In the genomic region with DNA sequence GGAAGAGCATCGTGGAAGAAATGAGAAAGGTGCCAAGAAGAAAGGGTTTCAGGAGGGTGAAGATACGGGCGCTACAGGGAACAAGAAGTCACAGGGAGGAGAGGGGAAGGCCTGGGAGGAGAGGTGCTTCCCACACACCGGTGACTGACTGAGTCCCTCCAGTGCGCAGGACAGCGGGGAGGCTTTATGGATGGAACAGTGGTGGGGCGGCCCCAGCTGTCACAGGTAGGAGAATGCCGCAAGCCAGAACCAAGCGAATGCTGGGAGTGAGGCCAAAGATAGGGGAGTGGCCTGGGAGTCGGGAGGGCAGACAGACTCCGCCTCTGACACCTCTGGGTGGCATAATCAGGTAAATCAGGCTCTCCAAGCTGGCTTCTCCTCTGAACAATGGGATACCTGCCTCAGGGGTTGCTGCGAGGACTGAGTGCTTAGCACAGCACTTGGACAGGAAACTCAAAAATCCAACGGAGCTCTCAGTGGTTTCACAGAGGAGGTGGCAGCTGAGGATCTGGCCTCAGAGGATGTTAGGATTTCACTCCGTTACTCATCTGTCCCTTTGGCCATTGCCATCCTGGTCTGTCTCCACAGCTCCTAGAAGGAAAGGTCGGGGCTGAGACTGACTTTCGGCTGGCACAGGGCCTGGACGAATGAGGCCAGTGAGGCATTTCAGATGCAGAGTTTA, we compare ENCODE assay signal across 8 cellular contexts. TPM values are rescaled to one million over a fixed set of nuclear protein-coding genes. Genes with fewer than 3 reads are reported as not detected.
DNase-seq lines count a peak whose midpoint lies in the region; ATAC-seq and TF ChIP-seq lines count a peak whose summit lies in the region.

No MANE protein-coding gene starts in this region.

- H3K4me3 ChIP-seq in endodermal cell (ENCODE audit: low read length) (peak overlapping the region; percentile 90), mucosa of stomach (ENCODE audit: low read length) (peak overlapping the region; percentile 32)

- peak overlapping the region; percentile 94 for H3K27ac Mint-ChIP-seq in CD4-positive, alpha-beta T cell
- peak overlapping the region; percentile 91 for H3K27ac Mint-ChIP-seq in endodermal cell
- peak overlapping the region; percentile 38 for H3K27ac Mint-ChIP-seq in stimulated activated memory B cell treated with anti-CD40 and anti-IgM and Interleukin-4, amounts not matched to agents 10 μg/mL and 1 μg/mL and 100 μg/mL, for 72 hours

- H3K4me1 Mint-ChIP-seq in CD4-positive, alpha-beta T cell (ENCODE audit: low read depth): peaks cover 34% of the 10 kb centered on the region
- H3K4me1 Mint-ChIP-seq in endodermal cell: peaks cover 15% of the 10 kb centered on the region
- H3K4me1 Mint-ChIP-seq in stimulated activated memory B cell treated with anti-CD40 and anti-IgM and Interleukin-4, amounts not matched to agents 10 μg/mL and 1 μg/mL and 100 μg/mL, for 72 hours: peaks cover 43% of the 10 kb centered on the region

- TF ChIP-seq CTCF in CD4-positive, alpha-beta T cell (IDR thresholded peaks at IDR 0.05): no peak
- TF ChIP-seq CTCF in endodermal cell (conservative IDR thresholded peaks at IDR 0.05): no peak

- H3K9me3 ChIP-seq in CD4-positive, alpha-beta T cell (ENCODE audit: control insufficient read depth, low read length): no peaks in the 10 kb centered on the region
- H3K9me3 ChIP-seq in endodermal cell (ENCODE audit: control insufficient read depth, low read length) (no peaks in the 10 kb centered on the region), mucosa of stomach (ENCODE audit: control insufficient read depth, low read length) (no peaks in the 10 kb centered on the region)

- WGBS in endodermal cell (ENCODE audit: insufficient coverage in 1 of 2, insufficient read length in 1 of 2), 2 experiments: 11% methylated on average over 10 to 17 of the region's 17 CpGs

- H3K36me3 Mint-ChIP-seq in CD4-positive, alpha-beta T cell (ENCODE audit: low read depth): peaks cover 23% of the 10 kb centered on the region
- H3K36me3 Mint-ChIP-seq in endodermal cell (ENCODE audit: low read depth): peaks cover 23% of the 10 kb centered on the region
- no peaks in the 10 kb centered on the region for H3K36me3 Mint-ChIP-seq in stimulated activated memory B cell treated with anti-CD40 and anti-IgM and Interleukin-4, amounts not matched to agents 10 μg/mL and 1 μg/mL and 100 μg/mL, for 72 hours

- POLR2A ChIA-PET in CD4-positive, alpha-beta T cell (lab: Charles Lee): interaction anchor here (0.7 to 4.4 kb wide), 26 partner anchors 10 to 1395 kb away, joined by 3 to 81 read pairs (median 4); a partner anchor contains a TSS

- ATAC-seq in CD4-positive, alpha-beta T cell (ENCODE audit: poor library complexity): peak; percentile 48
- ATAC-seq in HG02610 (IDR thresholded peaks at IDR 0.05; ENCODE audit: unreplicated experiment) (peak; percentile 53), GM19035 (IDR thresholded peaks at IDR 0.05; ENCODE audit: unreplicated experiment) (no peak)
- ATAC-seq in stimulated activated memory B cell treated with anti-CD40 and anti-IgM and Interleukin-4, amounts not matched to agents 10 μg/mL and 1 μg/mL and 100 μg/mL, for 72 hours: peak; percentile 74

- peak; percentile 36 to 71 (median 54) for DNase-seq in CD4-positive, alpha-beta T cell
- DNase-seq in NCI-H510A treated with DMSO at 0.1 percent for 48 hours (lab: John Stamatoyannopoulos, UW) (peak; percentile 98), endodermal cell (peak; percentile 98)
- DNase-seq in activated CD8-positive, alpha-beta memory T cell treated with anti-CD3 and anti-CD28 coated beads for 4 hours (ENCODE audit: low read depth in 2 of 2): peak; percentile 22 to 30

- H3K36me3 ChIP-seq in endodermal cell (ENCODE audit: control insufficient read depth, insufficient read depth, low read length): peaks cover 23% of the 10 kb centered on the region
- H3K36me3 ChIP-seq in mucosa of stomach (ENCODE audit: control insufficient read depth, insufficient read depth, low read length): no peaks in the 10 kb centered on the region

- H3K27ac ChIP-seq in CD4-positive, alpha-beta T cell (ENCODE audit: low read depth, low read length): peak overlapping the region; percentile 42
- H3K27ac ChIP-seq in endodermal cell (ENCODE audit: low read depth, low read length): no peak overlapping the region

- no peaks in the 10 kb centered on the region for H3K9me3 Mint-ChIP-seq in CD4-positive, alpha-beta T cell
- no peaks in the 10 kb centered on the region for H3K9me3 Mint-ChIP-seq in endodermal cell
- H3K9me3 Mint-ChIP-seq in stimulated activated memory B cell treated with anti-CD40 and anti-IgM and Interleukin-4, amounts not matched to agents 10 μg/mL and 1 μg/mL and 100 μg/mL, for 72 hours: no peaks in the 10 kb centered on the region

- H3K4me1 ChIP-seq in endodermal cell (ENCODE audit: control insufficient read depth, insufficient read depth, low read length): peaks cover 3% of the 10 kb centered on the region
- peaks cover 21% of the 10 kb centered on the region for H3K4me1 ChIP-seq in mucosa of stomach (ENCODE audit: control insufficient read depth, insufficient read depth, low read length)

- H3K4me3 Mint-ChIP-seq in CD4-positive, alpha-beta T cell: peak overlapping the region; percentile 81
- peak overlapping the region; percentile 71 for H3K4me3 Mint-ChIP-seq in endodermal cell
- peak overlapping the region; percentile 79 for H3K4me3 Mint-ChIP-seq in stimulated activated memory B cell treated with anti-CD40 and anti-IgM and Interleukin-4, amounts not matched to agents 10 μg/mL and 1 μg/mL and 100 μg/mL, for 72 hours

- H3K9ac ChIP-seq in endodermal cell (ENCODE audit: extremely low read depth, low read length, poor library complexity, severe bottlenecking) (peak overlapping the region; percentile 85), mucosa of stomach (ENCODE audit: low read length) (peak overlapping the region; percentile 49)

- no peaks in the 10 kb centered on the region for H3K27me3 Mint-ChIP-seq in CD4-positive, alpha-beta T cell
- H3K27me3 Mint-ChIP-seq in endodermal cell (ENCODE audit: insufficient read depth): peaks cover 1% of the 10 kb centered on the region
- H3K27me3 Mint-ChIP-seq in stimulated activated memory B cell treated with anti-CD40 and anti-IgM and Interleukin-4, amounts not matched to agents 10 μg/mL and 1 μg/mL and 100 μg/mL, for 72 hours: no peaks in the 10 kb centered on the region

- CTCF ChIA-PET in CD4-positive, alpha-beta T cell (lab: Charles Lee): interaction anchor here (0.9 to 2.1 kb wide), 5 partner anchors 35 to 150 kb away, joined by 3 to 6 read pairs (median 4); a partner anchor contains a TSS

- intact Hi-C loops in CD4-positive, alpha-beta T cell (cut with DNase I, micrococcal nuclease): loop anchor here (1.0 to 5.0 kb wide), 5 partner anchors 47 to 189 kb away; a partner anchor contains a TSS

- H3K27me3 ChIP-seq in CD4-positive, alpha-beta T cell (ENCODE audit: control insufficient read depth, insufficient read depth, low read length): no peaks in the 10 kb centered on the region
- no peaks in the 10 kb centered on the region for H3K27me3 ChIP-seq in endodermal cell (ENCODE audit: control insufficient read depth, insufficient read depth, low read length, poor library complexity, severe bottlenecking)
- H3K27me3 ChIP-seq in mucosa of stomach (ENCODE audit: control insufficient read depth, insufficient read depth, low read length): no peaks in the 10 kb centered on the region

RNA-seq across cellular contexts. Expression of a gene that starts 0.8 kb away (rescaled TPM):
- total RNA-seq in CD4-positive, alpha-beta T cell: 10 to 100 TPM; 19.2 to 23.4 TPM
- 10 to 100 TPM; 64.3 to 79.6 TPM for total RNA-seq in endodermal cell
- polyA plus RNA-seq in endodermal cell (2013, experiment 1 of 2): 57.7 TPM
- polyA plus RNA-seq in endodermal cell (2013, experiment 2 of 2): 55.6 TPM

RNA-seq across cellular contexts. Expression of a gene that starts 35.4 kb away (rescaled TPM):
- 1 to 10 TPM; 2.2 to 2.7 TPM for total RNA-seq in CD4-positive, alpha-beta T cell
- total RNA-seq in endodermal cell: 1 to 10 TPM; 3.9 to 4.7 TPM
- 4.5 TPM for polyA plus RNA-seq in endodermal cell (2013, experiment 1 of 2)
- 4.1 TPM for polyA plus RNA-seq in endodermal cell (2013, experiment 2 of 2)

RNA-seq across cellular contexts. Expression of a gene that starts 47.1 kb away (rescaled TPM):
- total RNA-seq in CD4-positive, alpha-beta T cell: 10 to 100 TPM; 25.9 to 28.3 TPM
- 100 to 1,000 TPM; 261 to 304 TPM for total RNA-seq in endodermal cell
- polyA plus RNA-seq in endodermal cell (2013, experiment 1 of 2): 223 TPM
- polyA plus RNA-seq in endodermal cell (2013, experiment 2 of 2): 225 TPM

RNA-seq across cellular contexts. Expression of a gene that starts 51.4 kb away (rescaled TPM):
- total RNA-seq in CD4-positive, alpha-beta T cell: 100 to 1,000 TPM; 117 to 140 TPM
- total RNA-seq in endodermal cell: 100 to 1,000 TPM; 112 to 116 TPM
- polyA plus RNA-seq in endodermal cell (2013, experiment 1 of 2): 90.7 TPM
- 88.3 TPM for polyA plus RNA-seq in endodermal cell (2013, experiment 2 of 2)

RNA-seq across cellular contexts. Expression of a gene that starts 54.1 kb away (rescaled TPM):
- total RNA-seq in CD4-positive, alpha-beta T cell: 10 to 100 TPM; 12.5 to 12.9 TPM
- total RNA-seq in endodermal cell: 10 to 100 TPM; 48.0 to 51.2 TPM
- 58.2 TPM for polyA plus RNA-seq in endodermal cell (2013, experiment 1 of 2)
- 53.7 TPM for polyA plus RNA-seq in endodermal cell (2013, experiment 2 of 2)

Comparison
In these comparisons a context has a peak if more than half of its experiments do, and no peak if none do; other contexts are left out.
1. DNase-seq: peak in every context shown above with its lines; median percentile 98 in NCI-H510A treated with DMSO at 0.1 percent for 48 hours; 98 in endodermal cell; 54 in CD4-positive, alpha-beta T cell; 26 in activated CD8-positive, alpha-beta memory T cell treated with anti-CD3 and anti-CD28 coated beads for 4 hours.
2. H3K27ac Mint-ChIP-seq: peak in every context shown above with its lines; median percentile 94 in CD4-positive, alpha-beta T cell; 91 in endodermal cell; 38 in stimulated activated memory B cell treated with anti-CD40 and anti-IgM and Interleukin-4, amounts not matched to agents 10 μg/mL and 1 μg/mL and 100 μg/mL, for 72 hours.
3. RNA of a gene that starts 47.1 kb away (total RNA-seq): 261 to 304 TPM in endodermal cell; 25.9 to 28.3 TPM in CD4-positive, alpha-beta T cell; every median in the first group is over 4 times any median in the second.
4. Peak in every context shown above with its lines, with median percentiles within 50 percentile points of each other: H3K4me3 Mint-ChIP-seq.